Comparison of ENCODE assay signal across 14 cellular contexts in genomic region chr4:179755322-179755721, GRCh38.
"Had no signal": no experiment of that assay in that cellular context is flagged by ENCODE, and none has a peak within 500 bp of the region (broad histone marks: within the 10 kb centered on the region; RNA-seq: fewer than 3 reads in every experiment).

No MANE protein-coding gene starts in this region.

- H3K36me3 ChIP-seq: esophagus squamous epithelium, neutrophil, thyroid gland had no signal

- H3K27ac ChIP-seq: esophagus squamous epithelium, neutrophil, thyroid gland had no signal

- H3K4me3 ChIP-seq: esophagus squamous epithelium, thyroid gland had no signal

- H3K9me3 ChIP-seq: esophagus squamous epithelium, neutrophil, thyroid gland had no signal

- H3K4me1 ChIP-seq: esophagus squamous epithelium, thyroid gland had no signal

- H3K27me3 ChIP-seq: esophagus squamous epithelium, neutrophil, thyroid gland had no signal

- DNase-seq: activated CD4-positive, alpha-beta memory T cell treated with anti-CD3 and anti-CD28 coated beads, Interleukin-2, amount 10 ng/mL, durations not matched to agents 7 days and 5 days; activated gamma-delta T cell; activated naive CD8-positive, alpha-beta T cell treated with anti-CD3 and anti-CD28 coated beads for 36 hours; activated T-cell treated with anti-CD3 and anti-CD28 coated beads, Interleukin-2, amount 50 U/mL, for 48 hours; anterior cingulate cortex; esophagus squamous epithelium; foreskin fibroblast; glutamatergic neuron; kidney glomerular epithelial cell; naive B cell; retina; stimulated activated CD4-positive, alpha-beta T cell treated with anti-CD3 and anti-CD28 coated beads, Interleukin-4, amount 100 ng/mL, for 1 hour; thyroid gland had no signal
